In the genomic region with DNA sequence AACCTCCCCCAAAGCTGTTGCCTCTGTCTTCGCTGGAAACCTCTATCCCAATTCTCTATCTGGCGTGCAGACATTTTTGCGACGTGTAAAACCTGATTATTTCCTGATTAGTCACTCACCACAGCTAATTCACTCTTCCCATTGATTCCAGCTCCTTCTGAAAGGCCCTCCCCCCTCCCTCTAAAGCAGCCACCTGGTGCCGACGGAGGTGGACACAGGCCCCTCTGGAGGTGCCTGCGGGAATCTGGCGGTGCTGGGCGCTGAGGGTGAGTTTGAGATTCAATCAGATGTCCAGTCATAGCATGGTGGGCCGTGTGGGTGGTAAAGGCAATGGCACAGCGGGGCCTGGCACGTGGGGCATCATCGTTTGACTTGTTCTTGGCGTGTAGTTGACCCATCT, we compare ENCODE assay signal across 17 cellular contexts.
A peak's percentile ranks its signal among the peaks of the same experiment; 100 is the strongest.
DNase-seq lines count a peak whose midpoint lies in the region; ATAC-seq and TF ChIP-seq lines count a peak whose summit lies in the region.
"Had no signal": no experiment of that assay in that cellular context is flagged by ENCODE, and none has a peak within 500 bp of the region (broad histone marks: within the 10 kb centered on the region; RNA-seq: fewer than 3 reads in every experiment).

No MANE protein-coding gene starts in this region.

- H3K4me3 ChIP-seq in PC-9 (0 out of 2 replicates have a peak overlapping the region, but pooled peaks have one; percentile 9), sigmoid colon (no peak overlapping the region)
- H3K4me3 ChIP-seq: esophagus muscularis mucosa, GM23338 had no signal

- H3K27me3 ChIP-seq in PC-9 (ENCODE audit: insufficient read depth, low read depth) (0 out of 2 replicates have a peak, but pooled peaks cover 3% of the 10 kb centered on the region), sigmoid colon (peaks cover 0 to 11% (median 0%) of the 10 kb centered on the region in 3 donors)

- no peaks in the 10 kb centered on the region for H3K9me2 ChIP-seq in PC-9 (ENCODE audit: insufficient read depth)

- H3K9me3 ChIP-seq in PC-9 (ENCODE audit: insufficient read depth, low read depth) (no peaks in the 10 kb centered on the region), sigmoid colon (no peaks in the 10 kb centered on the region)
- H3K9me3 ChIP-seq: esophagus muscularis mucosa had no signal

- H3F3A ChIP-seq in PC-9 (ENCODE audit: insufficient read depth, low read depth): no peaks in the 10 kb centered on the region

- POLR2A ChIA-PET in PC-9 (lab: Charles Lee; ENCODE audit: unreplicated experiment): no interaction called here

- ATAC-seq in HG02884 (IDR thresholded peaks at IDR 0.05; ENCODE audit: unreplicated experiment) (no peak), GM19455 (IDR thresholded peaks at IDR 0.05; ENCODE audit: unreplicated experiment) (no peak)
- ATAC-seq: GM23338, right cardiac atrium had no signal

- DNase-seq in DMS 273 (lab: John Stamatoyannopoulos, UW; ENCODE audit: unreplicated experiment) (peak; percentile 37), DMS 273 treated with DMSO at 0.1 percent for 48 hours (lab: John Stamatoyannopoulos, UW) (no peak), PC-9 (peak; percentile 34 to 76), epithelial cell of prostate (ENCODE audit: low read depth, low spot score) (peak; percentile 10), sigmoid colon (peak; percentile 50), GM20000 (ENCODE audit: low spot score) (no peak)
- DNase-seq: activated CD4-positive, alpha-beta T cell treated with anti-CD3 and anti-CD28 coated beads for 1 hour; activated naive CD4-positive, alpha-beta T cell treated with anti-CD3 and anti-CD28 coated beads, Interleukin-2, amount 50 U/mL, for 16 hours; COR-L47; NCI-H1417 treated with DMSO at 0.1 percent for 48 hours; right cardiac atrium; stimulated activated CD4-positive, alpha-beta T cell treated with anti-CD3 and anti-CD28 coated beads, Interleukin-4, amount 100 ng/mL, for 24 hours had no signal

- H3K27ac ChIP-seq in PC-9: no peak overlapping the region
- no peak overlapping the region for H3K27ac ChIP-seq in epithelial cell of prostate
- H3K27ac ChIP-seq in sigmoid colon: no peak overlapping the region
- H3K27ac ChIP-seq: 22Rv1, esophagus muscularis mucosa had no signal

- intact Hi-C loops in PC-9 (cut with micrococcal nuclease; ENCODE audit: unreplicated experiment) (no loop called here), sigmoid colon (cut with DNase I) (no loop called here)

- no peak for TF ChIP-seq CTCF in PC-9 (conservative IDR thresholded peaks at IDR 0.05)
- no peak for TF ChIP-seq CTCF in sigmoid colon (IDR thresholded peaks at IDR 0.05)
- TF ChIP-seq CTCF in GM20000 (IDR thresholded peaks at IDR 0.05; ENCODE audit: extremely low read depth, missing control alignments): no peak

- no peaks in the 10 kb centered on the region for H4K20me1 ChIP-seq in PC-9 (ENCODE audit: insufficient read depth)

- H3K4me1 ChIP-seq in PC-9 (replicated peaks; ENCODE audit: insufficient read depth) (peaks cover 15% of the 10 kb centered on the region), sigmoid colon (peaks cover 0 to 4% (median 0%) of the 10 kb centered on the region in 4 donors)

- H3K36me3 ChIP-seq in PC-9 (ENCODE audit: low read depth) (no peaks in the 10 kb centered on the region), sigmoid colon (no peaks in the 10 kb centered on the region)
- H3K36me3 ChIP-seq: esophagus muscularis mucosa had no signal

- no peak for TF ChIP-seq POLR2A in sigmoid colon (IDR thresholded peaks at IDR 0.05)

- H3K4me2 ChIP-seq in PC-9: peak overlapping the region; percentile 67
- H3K4me2 ChIP-seq: GM23338 had no signal

- H3K79me2 ChIP-seq in PC-9 (ENCODE audit: low read depth): no peaks in the 10 kb centered on the region

- BruUV-seq in PC-9 (replicated peaks; lab: Mats Ljungman, UMichigan): no TSS peak

- WGBS in sigmoid colon, 2 donors: 74 to 75% methylated on average over 14 of the region's 14 CpGs

- CTCF ChIA-PET in PC-9 (lab: Charles Lee): interaction anchor here (0.5 to 0.7 kb wide), 3 partner anchors 309 to 648 kb away, joined by 3 read pairs; no protein-coding TSS in a partner anchor

- TF ChIP-seq EP300 in sigmoid colon (IDR thresholded peaks at IDR 0.05): no peak

- peak overlapping the region; percentile 32; the same call in 1 of the 2 replicates for H2AFZ ChIP-seq in PC-9
- H2AFZ ChIP-seq: GM23338 had no signal

Comparison
In these comparisons a context has a peak if more than half of its experiments do, and no peak if none do; other contexts are left out.
1. DNase-seq: peak in DMS 273 (single experiment), PC-9 (2 of 2), epithelial cell of prostate (single experiment) and sigmoid colon (single experiment); none in DMS 273 treated with DMSO at 0.1 percent for 48 hours (single experiment) and GM20000 (single experiment).